In the genomic region with DNA sequence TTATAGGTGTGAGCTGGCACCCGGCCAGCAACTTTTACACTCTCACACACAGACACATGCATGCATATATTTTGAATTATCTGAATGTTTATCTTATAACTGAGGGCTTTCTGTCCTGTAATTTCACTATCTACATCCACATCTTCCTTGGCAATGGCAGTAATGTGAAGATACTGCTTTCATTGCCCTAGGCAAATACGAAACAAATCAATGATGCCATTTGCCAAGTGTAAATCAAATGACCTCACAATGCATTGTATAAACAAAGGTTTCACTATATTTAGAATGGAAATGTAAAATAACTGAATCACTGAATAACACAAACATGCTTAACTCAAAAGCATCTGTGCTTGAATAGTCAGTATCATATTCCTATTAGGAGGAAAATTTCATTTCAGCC, we compare ENCODE assay signal across 20 cellular contexts.
A peak's percentile ranks its signal among the peaks of the same experiment; 100 is the strongest.
DNase-seq lines count a peak whose midpoint lies in the region; ATAC-seq and TF ChIP-seq lines count a peak whose summit lies in the region.
"Had no signal": no experiment of that assay in that cellular context is flagged by ENCODE, and none has a peak within 500 bp of the region (broad histone marks: within the 10 kb centered on the region; RNA-seq: fewer than 3 reads in every experiment).

No MANE protein-coding gene starts in this region.

- DNase-seq in DMS153 treated with DMSO at 0.1 percent for 48 hours (lab: John Stamatoyannopoulos, UW; ENCODE audit: unreplicated experiment) (peak; percentile 49), LNCaP clone FGC (ENCODE audit: low read depth) (peak; percentile 70), SHP77 treated with DMSO at 0.1 percent for 48 hours (lab: John Stamatoyannopoulos, UW) (peak; percentile 31), foreskin melanocyte (peak; percentile 11), substantia nigra (lab: John Stamatoyannopoulos, UW) (no peak), midbrain (lab: John Stamatoyannopoulos, UW) (no peak)
- DNase-seq: CD8-positive, alpha-beta memory T cell; DND-41; GF-D8; MV-4-11; NCI-H187 treated with DMSO at 0.1 percent for 48 hours; NCI-H2171 treated with DMSO at 0.1 percent for 48 hours; NCI-H82; OCI-M1; SW 1271; T-helper 2 cell had no signal

- TF ChIP-seq CTCF in LNCaP clone FGC (IDR thresholded peaks at IDR 0.05; ENCODE audit: control insufficient read depth, extremely low read depth, insufficient read depth), result no peak

- H3K27ac ChIP-seq in substantia nigra (ENCODE audit: low read depth, low read length, poor library complexity, severe bottlenecking), result no peak overlapping the region
- H3K27ac ChIP-seq: BLaER1 treated with 17β-estradiol and CSF1 and Interleukin-3, amounts not matched to agents 10 nM and 100 nM had no signal

- H3K4me3 ChIP-seq in LNCaP clone FGC (ENCODE audit: low read depth, low read length), result no peak overlapping the region
- H3K4me3 ChIP-seq: BLaER1 treated with 17β-estradiol and CSF1 and Interleukin-3, amounts not matched to agents 10 nM and 100 nM; GM23338 had no signal

- no peak for ATAC-seq in GM21528 (IDR thresholded peaks at IDR 0.05; ENCODE audit: low FRiP score, unreplicated experiment)
- ATAC-seq: GM23338, HCT116 had no signal

Comparison
In these comparisons a context has a peak if more than half of its experiments do, and no peak if none do; other contexts are left out.
1. DNase-seq: peak in DMS153 treated with DMSO at 0.1 percent for 48 hours (single experiment), LNCaP clone FGC (single experiment), SHP77 treated with DMSO at 0.1 percent for 48 hours (single experiment) and foreskin melanocyte (single experiment); none in substantia nigra (0 of 49) and midbrain (single experiment).